ENCODE assay signal across 12 cellular contexts in genomic region chr14:57574617-57575288, GRCh38.
A peak's percentile ranks its signal among the peaks of the same experiment; 100 is the strongest.
DNase-seq lines count a peak whose midpoint lies in the region; ATAC-seq and TF ChIP-seq lines count a peak whose summit lies in the region.
"Had no signal": no experiment of that assay in that cellular context is flagged by ENCODE, and none has a peak within 500 bp of the region (broad histone marks: within the 10 kb centered on the region; RNA-seq: fewer than 3 reads in every experiment).

No MANE protein-coding gene starts in this region.

- POLR2A ChIA-PET in HCT116 (lab: Charles Lee): no interaction called here
- POLR2A ChIA-PET in WTC11 (lab: Charles Lee): no interaction called here

- H3K27ac ChIP-seq in HCT116 (ENCODE audit: low read depth, low read length) (no peak overlapping the region), liver (ENCODE audit: low read depth in 1 of 2, low read length in 2 of 2) (no peak overlapping the region)
- H3K27ac ChIP-seq: ascending aorta had no signal

- no peak overlapping the region for H3K4me3 Mint-ChIP-seq in Calu3 (ENCODE audit: low read depth, unreplicated experiment)
- H3K4me3 Mint-ChIP-seq in WTC11: no peak overlapping the region
- H3K4me3 Mint-ChIP-seq in CD14-positive monocyte: no peak overlapping the region
- H3K4me3 Mint-ChIP-seq: activated T-cell treated with anti-CD3 and anti-CD28 coated beads, Interleukin-2, amount 50 U/mL, for 4 hours; effector memory CD8-positive, alpha-beta T cell had no signal

- H3K36me3 ChIP-seq in HCT116 (ENCODE audit: control insufficient read depth in 1 of 2, insufficient read depth in 2 of 2, low read length in 2 of 2) (no peaks in the 10 kb centered on the region), liver (ENCODE audit: control insufficient read depth in 4 of 4, insufficient read depth in 3 of 4, low read depth in 1 of 4, low read length in 3 of 4) (no peaks in the 10 kb centered on the region)
- H3K36me3 ChIP-seq: ascending aorta had no signal

- H3K27me3 Mint-ChIP-seq in Calu3 (ENCODE audit: unreplicated experiment) (no peaks in the 10 kb centered on the region), WTC11 (ENCODE audit: low read depth) (no peaks in the 10 kb centered on the region), CD14-positive monocyte (ENCODE audit: low read depth in 3 of 3) (peaks cover 0 to 1% (median 0%) of the 10 kb centered on the region in 3 donors)
- H3K27me3 Mint-ChIP-seq: effector memory CD8-positive, alpha-beta T cell had no signal

- WGBS in liver: 39% methylated on average over 5 of the region's 5 CpGs

- RAD21 ChIA-PET in HCT116 (lab: Charles Lee; ENCODE audit: low non-redundant PET in 1 of 2, low total read pairs in 2 of 2, uncharacterized antibody in 2 of 2, unreplicated experiment in 2 of 2): no interaction called here

- H3K4me1 Mint-ChIP-seq in Calu3 (ENCODE audit: low read depth, unreplicated experiment) (no peaks in the 10 kb centered on the region), WTC11 (peaks cover 11% of the 10 kb centered on the region), CD14-positive monocyte (no peaks in the 10 kb centered on the region)

- ATAC-seq in HCT116 (peak; percentile 44; the same call in 1 of the 2 replicates), WTC11 (peak; percentile 41; the same call in 1 of the 2 replicates), GM18502 (IDR thresholded peaks at IDR 0.05; ENCODE audit: poor library complexity, unreplicated experiment) (no peak)
- ATAC-seq: activated T-cell treated with anti-CD3 and anti-CD28 coated beads, Interleukin-2, amount 50 U/mL, for 4 hours; effector memory CD8-positive, alpha-beta T cell had no signal

- no peaks in the 10 kb centered on the region for H3K79me2 ChIP-seq in HCT116 (ENCODE audit: insufficient read depth, low read length)

- no peak overlapping the region for H2AFZ ChIP-seq in HCT116 (ENCODE audit: low read depth, low read length, poor library complexity, severe bottlenecking)

- intact Hi-C loops in Calu3 (cut with micrococcal nuclease; ENCODE audit: unreplicated experiment): loop anchor here (1.0 to 2.0 kb wide), 2 partner anchors 42 to 88 kb away; no protein-coding TSS in a partner anchor
- intact Hi-C loops in HCT116 (cut with micrococcal nuclease): no loop called here
- intact Hi-C loops in CD14-positive monocyte (cut with micrococcal nuclease): no loop called here

- H4K20me1 ChIP-seq in HCT116 (ENCODE audit: insufficient read depth): no peaks in the 10 kb centered on the region

- peaks cover 62% of the 10 kb centered on the region for H3K27me3 ChIP-seq in HCT116 (ENCODE audit: insufficient read depth, low read length)
- no peaks in the 10 kb centered on the region for H3K27me3 ChIP-seq in liver (ENCODE audit: control insufficient read depth in 4 of 4, insufficient read depth in 4 of 4, low read length in 3 of 4)
- H3K27me3 ChIP-seq: ascending aorta had no signal

- no peaks in the 10 kb centered on the region for H3K9me3 Mint-ChIP-seq in Calu3 (ENCODE audit: low read depth, unreplicated experiment)
- H3K9me3 Mint-ChIP-seq in WTC11: no peaks in the 10 kb centered on the region
- peaks cover 0 to 2% (median 0%) of the 10 kb centered on the region in 7 donors for H3K9me3 Mint-ChIP-seq in CD14-positive monocyte
- H3K9me3 Mint-ChIP-seq: activated T-cell treated with anti-CD3 and anti-CD28 coated beads, Interleukin-2, amount 50 U/mL, for 4 hours; effector memory CD8-positive, alpha-beta T cell had no signal

- H3K9me3 ChIP-seq in HCT116 (ENCODE audit: control insufficient read depth in 1 of 2, insufficient read depth in 1 of 2, low read depth in 1 of 2, low read length in 2 of 2) (no peaks in the 10 kb centered on the region), liver (ENCODE audit: control insufficient read depth in 4 of 4, low read length in 3 of 4) (no peaks in the 10 kb centered on the region)
- H3K9me3 ChIP-seq: ascending aorta had no signal

- DNase-seq in Calu3 (peak; percentile 34), HCT116 (ENCODE audit: low read depth, low spot score) (no peak), WTC11 (ENCODE audit: low spot score) (no peak), SIG-M5 treated with dmso at 0.1 percent for 504 hours (lab: John Stamatoyannopoulos, UW; ENCODE audit: unreplicated experiment) (no peak), CD14-positive monocyte (ENCODE audit: low spot score) (no peak)
- DNase-seq: activated T-cell treated with anti-CD3 and anti-CD28 coated beads, Interleukin-2, amount 50 U/mL, for 4 hours; effector memory CD8-positive, alpha-beta T cell; HCEC 1CT; substantia nigra had no signal

- BruUV-seq in Calu3 (replicated peaks; lab: Mats Ljungman, UMichigan) (no TSS peak), HCT116 (replicated peaks; lab: Mats Ljungman, UMichigan) (no TSS peak)

- H3K4me1 ChIP-seq in HCT116 (ENCODE audit: control insufficient read depth in 1 of 2, insufficient read depth in 2 of 2, low read length in 2 of 2) (no peaks in the 10 kb centered on the region), liver (ENCODE audit: control insufficient read depth in 4 of 4, insufficient read depth in 4 of 4, low read length in 3 of 4) (peaks cover 0 to 11% (median 7%) of the 10 kb centered on the region in 4 donors)
- H3K4me1 ChIP-seq: ascending aorta had no signal

- H3K36me3 Mint-ChIP-seq in Calu3 (ENCODE audit: insufficient read depth, unreplicated experiment) (no peaks in the 10 kb centered on the region), WTC11 (no peaks in the 10 kb centered on the region), CD14-positive monocyte (no peaks in the 10 kb centered on the region)

- TF ChIP-seq CTCF in Calu3 (IDR thresholded peaks at IDR 0.05; ENCODE audit: unreplicated experiment): no peak
- peak in 2 of 3 experiments; percentile 36 to 38; a peak in 4 of 6 replicates for TF ChIP-seq CTCF in HCT116 (IDR thresholded peaks at IDR 0.05 in 2 of 3, conservative IDR thresholded peaks at IDR 0.05 in 1 of 3; ENCODE audit: borderline replicate concordance in 1 of 3, insufficient read depth in 1 of 3, low read depth in 2 of 3, low read length in 2 of 3)
- TF ChIP-seq CTCF in WTC11 (IDR thresholded peaks at IDR 0.05): no peak
- peak; percentile 62 for TF ChIP-seq CTCF in liver (IDR thresholded peaks at IDR 0.05; ENCODE audit: low read depth, low read length, missing input control)
- TF ChIP-seq CTCF in CD14-positive monocyte (IDR thresholded peaks at IDR 0.05): no peak

- H3K9ac ChIP-seq in HCT116 (ENCODE audit: low read length): no peak overlapping the region
- no peak overlapping the region for H3K9ac ChIP-seq in liver (ENCODE audit: low read depth in 1 of 2, low read length in 2 of 2)

- TF ChIP-seq RAD21 in HCT116 (IDR thresholded peaks at IDR 0.05; ENCODE audit: low read depth): peak; percentile 17; the same call in 1 of the 2 replicates
- peak; percentile 84 to 88 for TF ChIP-seq RAD21 in liver (IDR thresholded peaks at IDR 0.05)

- H3K9me2 ChIP-seq in HCT116 (ENCODE audit: insufficient read depth): no peaks in the 10 kb centered on the region

- TF ChIP-seq POLR2A in HCT116 (IDR thresholded peaks at IDR 0.05; ENCODE audit: borderline replicate concordance, extremely low read depth, insufficient read depth, insufficient read length): no peak

- H3K27ac Mint-ChIP-seq in Calu3 (ENCODE audit: unreplicated experiment) (no peak overlapping the region), WTC11 (no peak overlapping the region), CD14-positive monocyte (no peak overlapping the region)
- H3K27ac Mint-ChIP-seq: effector memory CD8-positive, alpha-beta T cell had no signal

- H3K4me3 ChIP-seq in HCT116 (replicated peaks in 1 of 2; ENCODE audit: low read depth in 1 of 2, low read length in 2 of 2) (no peak overlapping the region), liver (ENCODE audit: low read depth in 1 of 3, low read length in 3 of 3) (no peak overlapping the region)
- H3K4me3 ChIP-seq: ascending aorta had no signal

- CTCF ChIA-PET in Calu3 (lab: Charles Lee): no interaction called here
- CTCF ChIA-PET in HCT116 (lab: Charles Lee): no interaction called here
- CTCF ChIA-PET in WTC11 (lab: Charles Lee): no interaction called here

- no peak overlapping the region for H3K4me2 ChIP-seq in HCT116 (ENCODE audit: low read length)

TF ChIP-seq in HCT116, 20 proteins besides CTCF, POLR2A, EP300 and RAD21 (continues in another document):
- no peak for TF ChIP-seq POLR2AphosphoS5 (IDR thresholded peaks at IDR 0.05; ENCODE audit: low read depth, low read length)
- TF ChIP-seq TCF7L2 (IDR thresholded peaks at IDR 0.05; ENCODE audit: borderline replicate concordance, extremely low read depth, insufficient read depth, insufficient read length): no peak
- TF ChIP-seq JUND (IDR thresholded peaks at IDR 0.05): no peak
- TF ChIP-seq EGR1 (IDR thresholded peaks at IDR 0.05; ENCODE audit: low read depth): no peak
- TF ChIP-seq, protein P1, sequence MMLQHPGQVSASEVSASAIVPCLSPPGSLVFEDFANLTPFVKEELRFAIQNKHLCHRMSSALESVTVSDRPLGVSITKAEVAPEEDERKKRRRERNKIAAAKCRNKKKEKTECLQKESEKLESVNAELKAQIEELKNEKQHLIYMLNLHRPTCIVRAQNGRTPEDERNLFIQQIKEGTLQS (IDR thresholded peaks at IDR 0.05): no peak
- no peak for TF ChIP-seq CEBPB (IDR thresholded peaks at IDR 0.05; ENCODE audit: low read depth)

TF ChIP-seq in WTC11, 78 proteins besides CTCF, POLR2A, EP300 and RAD21 (continues in another document):
- TF ChIP-seq ZNF416 (CRISPR knock-in tag; IDR thresholded peaks at IDR 0.05) (no peak), NFYB (CRISPR knock-in tag; conservative IDR thresholded peaks at IDR 0.05; ENCODE audit: low read depth) (no peak), RELA (CRISPR knock-in tag; IDR thresholded peaks at IDR 0.05; ENCODE audit: borderline replicate concordance) (no peak), CDX4 (CRISPR knock-in tag; IDR thresholded peaks at IDR 0.05; ENCODE audit: borderline replicate concordance) (no peak)

TF ChIP-seq in liver, 16 proteins besides CTCF, POLR2A, EP300 and RAD21 (continues in another document):
- TF ChIP-seq HNF4A (conservative IDR thresholded peaks at IDR 0.05) (no peak), TAF1 (conservative IDR thresholded peaks at IDR 0.05) (no peak)

Comparison
In these comparisons a context has a peak if more than half of its experiments do, and no peak if none do; other contexts are left out.
1. CTCF ChIP-seq: peak in HCT116 (2 of 3) and liver (single experiment); none in Calu3 (single experiment), WTC11 (single experiment) and CD14-positive monocyte (single experiment).